Comparison of ENCODE assay signal across 25 cellular contexts in genomic region chrX:123749643-123750042, GRCh38. TPM values are rescaled to one million over a fixed set of nuclear protein-coding genes. Genes with fewer than 3 reads are reported as not detected.
A peak's percentile ranks its signal among the peaks of the same experiment; 100 is the strongest.
DNase-seq lines count a peak whose midpoint lies in the region; ATAC-seq and TF ChIP-seq lines count a peak whose summit lies in the region.
"Had no signal": no experiment of that assay in that cellular context is flagged by ENCODE, and none has a peak within 500 bp of the region (broad histone marks: within the 10 kb centered on the region; RNA-seq: fewer than 3 reads in every experiment).

No MANE protein-coding gene starts in this region.

- no peak overlapping the region for H2AFZ ChIP-seq in SK-N-SH (ENCODE audit: low read depth)

- CTCF ChIA-PET in SK-N-SH (lab: Yijun Ruan, JAX): no interaction called here

- H3K27ac ChIP-seq in SK-N-SH (ENCODE audit: low read depth in 2 of 2, low read length in 1 of 2) (no peak overlapping the region), prostate gland (peak overlapping the region in 1 of 2 donors; percentile 48)
- H3K27ac ChIP-seq: BLaER1, SJSA1 had no signal

- no peak for TF ChIP-seq CTCF in SK-N-SH (IDR thresholded peaks at IDR 0.05)
- no peak for TF ChIP-seq CTCF in fibroblast of mammary gland (conservative IDR thresholded peaks at IDR 0.05; ENCODE audit: control insufficient read depth, insufficient read depth, low read depth, low read length)
- no peak for TF ChIP-seq CTCF in mesothelial cell of epicardium (IDR thresholded peaks at IDR 0.05; ENCODE audit: unreplicated experiment)
- TF ChIP-seq CTCF in prostate gland (IDR thresholded peaks at IDR 0.05): no peak

- intact Hi-C loops in prostate gland (cut with DNase I): no loop called here

- ATAC-seq in activated naive CD8-positive, alpha-beta T cell treated with anti-CD3 and anti-CD28 coated beads, Interleukin-2, amount 50 U/mL, for 24 hours: no peak
- ATAC-seq in HG02970 (IDR thresholded peaks at IDR 0.05; ENCODE audit: low FRiP score, unreplicated experiment) (no peak), HG03469 (IDR thresholded peaks at IDR 0.05; ENCODE audit: unreplicated experiment) (no peak)

- peaks cover 5% of the 10 kb centered on the region for H3K4me1 Mint-ChIP-seq in mesothelial cell of epicardium
- H3K4me1 Mint-ChIP-seq in activated naive CD8-positive, alpha-beta T cell treated with anti-CD3 and anti-CD28 coated beads, Interleukin-2, amount 50 U/mL, for 24 hours: no peaks in the 10 kb centered on the region
- H3K4me1 Mint-ChIP-seq: CD4-positive, CD25-positive, alpha-beta regulatory T cell had no signal

- H3K4me1 ChIP-seq in SK-N-SH (ENCODE audit: control insufficient read depth in 1 of 2, insufficient read depth in 2 of 2, low read depth in 1 of 2, low read length in 1 of 2) (no peaks in the 10 kb centered on the region; a peak in 1 of 4 replicates), prostate gland (replicated peaks) (no peaks in the 10 kb centered on the region)
- H3K4me1 ChIP-seq: SJSA1 had no signal

- no peaks in the 10 kb centered on the region for H3K27me3 ChIP-seq in SK-N-SH (ENCODE audit: insufficient read depth)
- H3K27me3 ChIP-seq in prostate gland (replicated peaks; ENCODE audit: insufficient read depth): no peaks in the 10 kb centered on the region
- H3K27me3 ChIP-seq: BLaER1, MG63, SJSA1 had no signal

- H3K9me3 ChIP-seq in SK-N-SH (no peaks in the 10 kb centered on the region), prostate gland (no peaks in the 10 kb centered on the region)
- H3K9me3 ChIP-seq: BLaER1, MG63, SJSA1 had no signal

- DNase-seq in SK-N-SH: no peak
- DNase-seq in astrocyte of the hippocampus (ENCODE audit: low read depth, low spot score): peak; percentile 27
- DNase-seq in fibroblast of mammary gland (ENCODE audit: low read depth): peak; percentile 27
- DNase-seq in mesothelial cell of epicardium (ENCODE audit: low spot score in 2 of 2, unreplicated experiment in 2 of 2): no peak
- no peak for DNase-seq in activated naive CD8-positive, alpha-beta T cell treated with anti-CD3 and anti-CD28 coated beads, Interleukin-2, amount 50 U/mL, for 24 hours
- DNase-seq in prostate gland (ENCODE audit: low spot score): no peak
- DNase-seq: CD4-positive, CD25-positive, alpha-beta regulatory T cell; DMS153; DND-41; HCEC 1CT; KBM-7; MG63; NCI-H1105 treated with DMSO at 0.1 percent for 48 hours; NCI-H146; NCI-H1930; NCI-H2107; NCI-H524; NCI-H748 treated with DMSO at 0.1 percent for 48 hours; NK-92 treated with Interleukin-12 subunit alpha and Interleukin-12 subunit beta, amount 100 ng/mL, for 24 hours; Right ventricle myocardium superior; RPMI8226 had no signal

- no peak for TF ChIP-seq EP300 in SK-N-SH (IDR thresholded peaks at IDR 0.05; ENCODE audit: borderline replicate concordance in 1 of 2, low read depth in 1 of 2, low read length in 1 of 2)

- H3K36me3 Mint-ChIP-seq in mesothelial cell of epicardium: no peaks in the 10 kb centered on the region
- no peaks in the 10 kb centered on the region for H3K36me3 Mint-ChIP-seq in activated naive CD8-positive, alpha-beta T cell treated with anti-CD3 and anti-CD28 coated beads, Interleukin-2, amount 50 U/mL, for 24 hours (ENCODE audit: low read depth)
- H3K36me3 Mint-ChIP-seq: CD4-positive, CD25-positive, alpha-beta regulatory T cell had no signal

- H3K79me2 ChIP-seq in SK-N-SH (ENCODE audit: insufficient read depth): no peaks in the 10 kb centered on the region

- H3F3A ChIP-seq in SK-N-SH (replicated peaks; ENCODE audit: insufficient read depth): no peaks in the 10 kb centered on the region

- H3K27ac Mint-ChIP-seq in mesothelial cell of epicardium: peak overlapping the region; percentile 75
- no peak overlapping the region for H3K27ac Mint-ChIP-seq in activated naive CD8-positive, alpha-beta T cell treated with anti-CD3 and anti-CD28 coated beads, Interleukin-2, amount 50 U/mL, for 24 hours
- H3K27ac Mint-ChIP-seq: CD4-positive, CD25-positive, alpha-beta regulatory T cell had no signal

- H3K27me3 Mint-ChIP-seq in mesothelial cell of epicardium (ENCODE audit: low read depth): no peaks in the 10 kb centered on the region
- no peaks in the 10 kb centered on the region for H3K27me3 Mint-ChIP-seq in activated naive CD8-positive, alpha-beta T cell treated with anti-CD3 and anti-CD28 coated beads, Interleukin-2, amount 50 U/mL, for 24 hours

- peaks cover 25% of the 10 kb centered on the region for H3K9me3 Mint-ChIP-seq in mesothelial cell of epicardium
- H3K9me3 Mint-ChIP-seq in activated naive CD8-positive, alpha-beta T cell treated with anti-CD3 and anti-CD28 coated beads, Interleukin-2, amount 50 U/mL, for 24 hours: no peaks in the 10 kb centered on the region
- H3K9me3 Mint-ChIP-seq: CD4-positive, CD25-positive, alpha-beta regulatory T cell had no signal

- H3K4me3 Mint-ChIP-seq in mesothelial cell of epicardium: no peak overlapping the region
- H3K4me3 Mint-ChIP-seq in activated naive CD8-positive, alpha-beta T cell treated with anti-CD3 and anti-CD28 coated beads, Interleukin-2, amount 50 U/mL, for 24 hours: no peak overlapping the region
- H3K4me3 Mint-ChIP-seq: CD4-positive, CD25-positive, alpha-beta regulatory T cell had no signal

- H3K36me3 ChIP-seq in SK-N-SH (replicated peaks in 1 of 2; ENCODE audit: control insufficient read depth in 1 of 2, insufficient read depth in 2 of 2, low read length in 1 of 2) (no peaks in the 10 kb centered on the region), prostate gland (no peaks in the 10 kb centered on the region)
- H3K36me3 ChIP-seq: BLaER1, MG63, SJSA1 had no signal

- H4K20me1 ChIP-seq in SK-N-SH (ENCODE audit: insufficient read depth): no peaks in the 10 kb centered on the region
- H4K20me1 ChIP-seq: BLaER1 had no signal

- H3K9me2 ChIP-seq in SK-N-SH: no peaks in the 10 kb centered on the region

- no peak for TF ChIP-seq RAD21 in SK-N-SH (IDR thresholded peaks at IDR 0.05; ENCODE audit: low read length)

- no peak overlapping the region for H3K9ac ChIP-seq in SK-N-SH
- H3K9ac ChIP-seq: BLaER1 had no signal

- no peak for TF ChIP-seq POLR2A in prostate gland (IDR thresholded peaks at IDR 0.05)

- no peak overlapping the region for H3K4me2 ChIP-seq in SK-N-SH
- H3K4me2 ChIP-seq: BLaER1 had no signal

- WGBS in SK-N-SH (ENCODE audit: low lambda C conversion rate): 43% methylated on average over 2 of the region's 2 CpGs
- WGBS in prostate gland: 21% methylated on average over 2 of the region's 2 CpGs

- POLR2A ChIA-PET in SK-N-SH (lab: Yijun Ruan, JAX): no interaction called here

- H3K4me3 ChIP-seq in SK-N-SH (ENCODE audit: low read depth in 2 of 2, low read length in 1 of 2): no peak overlapping the region
- H3K4me3 ChIP-seq in fibroblast of mammary gland (ENCODE audit: control insufficient read depth, low read depth, low read length): no peak overlapping the region
- no peak overlapping the region for H3K4me3 ChIP-seq in prostate gland
- H3K4me3 ChIP-seq: BLaER1, MG63, SJSA1 had no signal

TF ChIP-seq in SK-N-SH, 30 proteins besides CTCF, POLR2A, EP300 and RAD21:
- no peak for TF ChIP-seq POLR2AphosphoS5 (IDR thresholded peaks at IDR 0.05; ENCODE audit: low read depth, low read length)
- TF ChIP-seq PBX3 (IDR thresholded peaks at IDR 0.05): peak; percentile 26; the same call in 1 of the 2 replicates
- peak; percentile 50; the same call in 1 of the 2 replicates for TF ChIP-seq TCF12 (IDR thresholded peaks at IDR 0.05)
- no peak for TF ChIP-seq TAF1 (IDR thresholded peaks at IDR 0.05; ENCODE audit: borderline replicate concordance, low read depth, low read length)

RNA-seq across cellular contexts. Expression of gene THOC2, which starts 16.8 kb away (rescaled TPM):
- polyA plus RNA-seq in SK-N-SH (2012; rRNA removed): 26.7 and 40.2 TPM in 2 replicates
- 29.6 and 34.4 TPM in 2 replicates for polyA plus RNA-seq in SK-N-SH (2012; cell fraction: cytosol; rRNA removed)
- 51.5 and 110 TPM in 2 replicates for polyA plus RNA-seq in SK-N-SH (2012; cell fraction: nucleus; rRNA removed)
- total RNA-seq in mesothelial cell of epicardium: 117 to 121 TPM (median 119 TPM) in 3 replicates
- 10 to 100 TPM; 48.0 to 76.2 TPM for total RNA-seq in prostate gland

Comparison
In these comparisons a context has a peak if more than half of its experiments do, and no peak if none do; other contexts are left out.
1. DNase-seq: peak in astrocyte of the hippocampus (single experiment) and fibroblast of mammary gland (single experiment); none in SK-N-SH (single experiment), mesothelial cell of epicardium (0 of 2), activated naive CD8-positive, alpha-beta T cell treated with anti-CD3 and anti-CD28 coated beads, Interleukin-2, amount 50 U/mL, for 24 hours (single experiment) and prostate gland (single experiment).